In the genomic region with DNA sequence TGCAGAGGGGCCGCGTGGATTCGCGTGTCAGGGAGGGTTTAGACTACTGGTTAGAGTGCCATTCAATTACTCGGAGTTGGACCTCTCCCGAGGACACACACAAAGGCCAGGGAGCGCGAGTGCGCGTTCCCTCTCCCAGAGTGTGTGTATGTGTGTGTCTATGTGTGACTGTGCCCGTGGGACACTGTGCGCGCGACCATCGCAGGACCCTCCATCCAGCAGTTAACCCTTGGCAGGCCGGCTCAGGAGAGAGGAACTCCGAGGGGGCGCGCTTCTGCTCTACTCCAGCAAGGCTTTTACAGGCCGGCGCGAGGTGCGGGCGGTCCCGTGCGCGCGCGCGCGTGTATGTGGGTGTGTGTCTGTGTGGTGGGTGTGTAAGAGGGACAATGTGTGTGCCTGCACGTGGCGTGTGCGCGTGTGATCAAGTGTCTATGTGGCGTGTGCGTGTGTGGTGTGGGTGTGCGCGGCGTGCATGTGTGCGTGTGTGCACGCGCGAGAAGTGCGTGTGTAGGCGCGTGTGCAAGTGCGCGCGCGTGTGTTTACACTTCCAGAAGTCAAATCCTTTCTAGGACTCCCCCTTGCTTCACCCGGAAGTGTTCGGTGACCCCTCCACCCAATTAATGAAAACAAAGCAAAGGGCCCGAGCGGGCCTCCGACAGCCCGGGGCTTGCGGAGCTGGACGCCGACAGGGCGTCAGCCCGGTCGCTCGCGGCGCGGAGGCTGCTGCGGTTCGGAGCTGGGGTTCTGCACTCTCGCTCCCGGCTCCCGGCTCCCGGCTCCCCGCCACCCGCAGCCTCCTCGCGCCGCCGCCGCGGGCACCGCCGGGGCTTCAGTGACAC, we compare ENCODE assay signal across 8 cellular contexts.
DNase-seq lines count a peak whose midpoint lies in the region; ATAC-seq and TF ChIP-seq lines count a peak whose summit lies in the region.

No MANE protein-coding gene starts in this region.

- H3K27ac ChIP-seq in adrenal gland = peak overlapping the region in 3 of 5 donors; percentile 19 to 67 (median 52)
- peak overlapping the region in 1 of 2 donors; percentile 14 for H3K27ac ChIP-seq in right atrium auricular region
- no peak overlapping the region for H3K27ac ChIP-seq in psoas muscle

- peaks cover 4% of the 10 kb centered on the region in 2 donors for H3K4me1 ChIP-seq in adrenal gland (replicated peaks in 1 of 2)
- H3K4me1 ChIP-seq in right atrium auricular region = peaks cover 0 to 6% of the 10 kb centered on the region in 2 donors
- peaks cover 5% of the 10 kb centered on the region for H3K4me1 ChIP-seq in psoas muscle

- DNase-seq in Right ventricle myocardium inferior (ENCODE audit: missing footprints) (no peak), cardiac septum (ENCODE audit: low spot score) (no peak), adrenal gland (peak; percentile 37 to 59 (median 43)), right atrium auricular region (ENCODE audit: low spot score) (no peak), psoas muscle (peak in 1 of 2 donors; percentile 25), UCSD-AML1 (lab: John Stamatoyannopoulos, UW; ENCODE audit: unreplicated experiment) (no peak), cerebellar nuclear complex (lab: John Stamatoyannopoulos, UW) (no peak)

- TF ChIP-seq CTCF in adrenal gland (IDR thresholded peaks at IDR 0.05) (no peak), right atrium auricular region (IDR thresholded peaks at IDR 0.05) (no peak), psoas muscle (IDR thresholded peaks at IDR 0.05) (no peak)

- intact Hi-C loops in Right ventricle myocardium inferior (cut with DNase I) = loop anchor here (5.0 to 10.0 kb wide), 3 partner anchors 74 to 207 kb away; partner anchors contain the start of gene TBCA
- intact Hi-C loops in cardiac septum (cut with DNase I) = no loop called here
- intact Hi-C loops in adrenal gland (cut with DNase I) = no loop called here
- intact Hi-C loops in psoas muscle (cut with DNase I) = loop anchor here in 1 of 2 donors (10.0 kb wide), 1 partner anchor 207 kb away; no protein-coding TSS in a partner anchor

- no peaks in the 10 kb centered on the region for H3K27me3 ChIP-seq in adrenal gland
- H3K27me3 ChIP-seq in right atrium auricular region = no peaks in the 10 kb centered on the region
- H3K27me3 ChIP-seq in psoas muscle (ENCODE audit: insufficient read depth in 3 of 3, low read length in 2 of 3) = peaks cover 0 to 27% (median 0%) of the 10 kb centered on the region in 3 donors

- no peaks in the 10 kb centered on the region for H3K9me3 ChIP-seq in adrenal gland (replicated peaks in 1 of 3)
- H3K9me3 ChIP-seq in right atrium auricular region = no peaks in the 10 kb centered on the region
- no peaks in the 10 kb centered on the region for H3K9me3 ChIP-seq in psoas muscle

- H3K4me3 ChIP-seq in adrenal gland (peak overlapping the region in 3 of 4 donors; percentile 22 to 85 (median 45)), right atrium auricular region (peak overlapping the region; percentile 58 to 63), psoas muscle (peak overlapping the region; percentile 72)

- 5 to 22% (median 11%) methylated on average over 36 to 83 of the region's 83 CpGs for WGBS in adrenal gland, 4 donors
- 9 to 11% (median 10%) methylated on average over 72 to 83 of the region's 83 CpGs for WGBS in psoas muscle, 3 donors

- peak; percentile 54 for ATAC-seq in Right ventricle myocardium inferior
- peak; percentile 39 to 81 (median 54) for ATAC-seq in psoas muscle
- ATAC-seq in HG02759 (IDR thresholded peaks at IDR 0.05; ENCODE audit: unreplicated experiment) = no peak

- H3K36me3 ChIP-seq in adrenal gland (replicated peaks in 1 of 2) = no peaks in the 10 kb centered on the region
- H3K36me3 ChIP-seq in right atrium auricular region = no peaks in the 10 kb centered on the region
- H3K36me3 ChIP-seq in psoas muscle (ENCODE audit: insufficient read depth in 1 of 2, low read depth in 1 of 2) = no peaks in the 10 kb centered on the region

- peak in 1 of 2 donors; percentile 32 for TF ChIP-seq POLR2A in adrenal gland (IDR thresholded peaks at IDR 0.05)

Comparison
In these comparisons a context has a peak if more than half of its experiments do, and no peak if none do; other contexts are left out.
1. DNase-seq: peak in adrenal gland (7 of 7); none in Right ventricle myocardium inferior (single experiment), cardiac septum (single experiment), right atrium auricular region (single experiment), UCSD-AML1 (single experiment) and cerebellar nuclear complex (0 of 2).
2. Peak in every context shown above with its lines, with median percentiles within 50 percentile points of each other: H3K4me3 ChIP-seq.